1 cellular context compared by ENCODE assay signal in the genomic region with DNA sequence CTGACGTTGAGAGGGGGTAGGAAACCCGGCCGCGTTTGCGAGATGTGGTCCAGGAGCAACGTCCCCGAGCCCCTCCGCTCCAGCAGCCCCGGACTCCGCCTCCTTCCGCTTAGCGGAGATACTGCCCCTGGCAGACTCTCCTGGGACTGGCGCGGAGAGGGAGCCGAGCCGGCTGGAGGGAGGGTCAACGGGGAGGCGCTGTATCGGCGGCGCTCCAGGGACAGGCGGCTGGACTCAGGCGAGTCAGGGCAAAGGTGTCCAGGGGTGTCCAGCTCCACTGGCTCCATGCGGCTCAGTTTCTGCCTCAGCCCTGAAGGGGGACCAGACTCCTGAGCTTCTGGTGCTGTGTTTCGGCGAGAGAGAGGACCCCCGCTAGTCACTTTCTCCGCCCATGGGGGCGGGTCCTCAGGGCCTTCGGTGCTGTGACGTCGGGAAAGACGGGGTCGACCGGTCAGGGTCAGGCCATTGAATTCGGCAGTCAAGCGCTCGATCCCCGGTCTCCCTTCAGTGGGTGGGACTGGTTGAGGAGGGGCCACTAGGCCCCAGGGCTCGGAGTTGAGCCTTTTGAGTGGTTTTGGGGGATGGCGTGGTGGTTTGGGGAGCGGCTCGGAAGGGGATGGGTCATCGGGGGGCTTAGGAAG.
TF ChIP-seq lines count a peak whose summit lies in the region.

No MANE protein-coding gene starts in this region.

TF ChIP-seq in HepG2, 621 proteins besides CTCF, POLR2A, EP300 and RAD21 (continued from another document and continues in another):
- TF ChIP-seq, protein P1, sequence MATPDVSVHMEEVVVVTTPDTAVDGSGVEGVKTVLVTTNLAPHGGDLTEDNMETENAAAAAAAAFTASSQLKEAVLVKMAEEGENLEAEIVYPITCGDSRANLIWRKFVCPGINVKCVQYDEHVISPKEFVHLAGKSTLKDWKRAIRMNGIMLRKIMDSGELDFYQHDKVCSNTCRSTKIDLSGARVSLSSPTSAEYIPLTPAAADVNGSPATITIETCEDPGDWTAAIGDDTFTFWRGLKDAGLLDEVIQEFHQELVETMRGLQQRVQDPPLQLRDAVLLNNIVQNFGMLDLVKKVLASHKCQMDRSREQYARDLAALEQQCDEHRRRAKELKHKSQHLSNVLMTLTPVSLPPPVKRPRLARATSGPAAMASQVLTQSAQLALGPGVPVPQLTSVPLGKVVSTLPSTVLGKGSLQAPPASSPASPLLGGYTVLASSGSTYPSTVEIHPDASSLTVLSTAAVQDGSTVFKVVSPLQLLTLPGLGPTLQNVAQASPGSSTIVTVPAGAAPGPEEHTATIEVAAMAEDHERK (CRISPR knock-in tag; IDR thresholded peaks at IDR 0.05; ENCODE audit: low read depth): no peak
- TF ChIP-seq ZNF589 (CRISPR knock-in tag; conservative IDR thresholded peaks at IDR 0.05) (no peak), MAF1 (CRISPR knock-in tag; IDR thresholded peaks at IDR 0.05; ENCODE audit: borderline replicate concordance) (no peak), MEIS2 (CRISPR knock-in tag; IDR thresholded peaks at IDR 0.05) (0 out of 2 replicates have a peak, but pooled peaks have one; percentile 52), FOXK1 (CRISPR knock-in tag; IDR thresholded peaks at IDR 0.05; ENCODE audit: borderline replicate concordance, low read depth) (no peak), ASH2L (IDR thresholded peaks at IDR 0.05; ENCODE audit: insufficient read length, low read depth, low read length) (no peak), POLR2AphosphoS5 (IDR thresholded peaks at IDR 0.05; ENCODE audit: low read depth, low read length) (peak; percentile 58), ZNF263 (CRISPR knock-in tag; IDR thresholded peaks at IDR 0.05) (no peak), CREM (IDR thresholded peaks at IDR 0.05) (0 out of 2 replicates have a peak, but pooled peaks have one; percentile 52), CREM (CRISPR knock-in tag; IDR thresholded peaks at IDR 0.05) (no peak), FOXC1 (CRISPR knock-in tag; IDR thresholded peaks at IDR 0.05; ENCODE audit: borderline replicate concordance) (no peak), REPIN1 (CRISPR knock-in tag; IDR thresholded peaks at IDR 0.05; ENCODE audit: borderline replicate concordance, low read depth) (no peak), ZNF879 (CRISPR knock-in tag; IDR thresholded peaks at IDR 0.05) (no peak), ZNF773 (CRISPR knock-in tag; IDR thresholded peaks at IDR 0.05; ENCODE audit: borderline replicate concordance) (peak; percentile 35; the same call in 1 of the 2 replicates), ZNF737 (CRISPR knock-in tag; IDR thresholded peaks at IDR 0.05; ENCODE audit: borderline replicate concordance) (no peak), CAMTA2 (CRISPR knock-in tag; IDR thresholded peaks at IDR 0.05; ENCODE audit: borderline replicate concordance) (no peak), FLYWCH1 (CRISPR knock-in tag; IDR thresholded peaks at IDR 0.05) (no peak), NFIC (IDR thresholded peaks at IDR 0.05; ENCODE audit: low read length) (no peak), SMYD3 (CRISPR knock-in tag; IDR thresholded peaks at IDR 0.05) (no peak), HNRNPH1 (optimal IDR thresholded peaks at IDR 0.05; ENCODE audit: low read depth, low read length) (no peak), NR2C2 (CRISPR knock-in tag; IDR thresholded peaks at IDR 0.05; ENCODE audit: borderline replicate concordance) (peak; percentile 49)
- TF ChIP-seq, protein P2, sequence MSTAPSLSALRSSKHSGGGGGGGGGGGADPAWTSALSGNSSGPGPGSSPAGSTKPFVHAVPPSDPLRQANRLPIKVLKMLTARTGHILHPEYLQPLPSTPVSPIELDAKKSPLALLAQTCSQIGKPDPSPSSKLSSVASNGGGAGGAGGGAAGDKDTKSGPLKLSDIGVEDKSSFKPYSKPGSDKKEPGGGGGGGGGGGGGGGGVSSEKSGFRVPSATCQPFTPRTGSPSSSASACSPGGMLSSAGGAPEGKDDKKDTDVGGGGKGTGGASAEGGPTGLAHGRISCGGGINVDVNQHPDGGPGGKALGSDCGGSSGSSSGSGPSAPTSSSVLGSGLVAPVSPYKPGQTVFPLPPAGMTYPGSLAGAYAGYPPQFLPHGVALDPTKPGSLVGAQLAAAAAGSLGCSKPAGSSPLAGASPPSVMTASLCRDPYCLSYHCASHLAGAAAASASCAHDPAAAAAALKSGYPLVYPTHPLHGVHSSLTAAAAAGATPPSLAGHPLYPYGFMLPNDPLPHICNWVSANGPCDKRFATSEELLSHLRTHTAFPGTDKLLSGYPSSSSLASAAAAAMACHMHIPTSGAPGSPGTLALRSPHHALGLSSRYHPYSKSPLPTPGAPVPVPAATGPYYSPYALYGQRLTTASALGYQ (CRISPR knock-in tag; IDR thresholded peaks at IDR 0.05): no peak
- TF ChIP-seq, protein P3, sequence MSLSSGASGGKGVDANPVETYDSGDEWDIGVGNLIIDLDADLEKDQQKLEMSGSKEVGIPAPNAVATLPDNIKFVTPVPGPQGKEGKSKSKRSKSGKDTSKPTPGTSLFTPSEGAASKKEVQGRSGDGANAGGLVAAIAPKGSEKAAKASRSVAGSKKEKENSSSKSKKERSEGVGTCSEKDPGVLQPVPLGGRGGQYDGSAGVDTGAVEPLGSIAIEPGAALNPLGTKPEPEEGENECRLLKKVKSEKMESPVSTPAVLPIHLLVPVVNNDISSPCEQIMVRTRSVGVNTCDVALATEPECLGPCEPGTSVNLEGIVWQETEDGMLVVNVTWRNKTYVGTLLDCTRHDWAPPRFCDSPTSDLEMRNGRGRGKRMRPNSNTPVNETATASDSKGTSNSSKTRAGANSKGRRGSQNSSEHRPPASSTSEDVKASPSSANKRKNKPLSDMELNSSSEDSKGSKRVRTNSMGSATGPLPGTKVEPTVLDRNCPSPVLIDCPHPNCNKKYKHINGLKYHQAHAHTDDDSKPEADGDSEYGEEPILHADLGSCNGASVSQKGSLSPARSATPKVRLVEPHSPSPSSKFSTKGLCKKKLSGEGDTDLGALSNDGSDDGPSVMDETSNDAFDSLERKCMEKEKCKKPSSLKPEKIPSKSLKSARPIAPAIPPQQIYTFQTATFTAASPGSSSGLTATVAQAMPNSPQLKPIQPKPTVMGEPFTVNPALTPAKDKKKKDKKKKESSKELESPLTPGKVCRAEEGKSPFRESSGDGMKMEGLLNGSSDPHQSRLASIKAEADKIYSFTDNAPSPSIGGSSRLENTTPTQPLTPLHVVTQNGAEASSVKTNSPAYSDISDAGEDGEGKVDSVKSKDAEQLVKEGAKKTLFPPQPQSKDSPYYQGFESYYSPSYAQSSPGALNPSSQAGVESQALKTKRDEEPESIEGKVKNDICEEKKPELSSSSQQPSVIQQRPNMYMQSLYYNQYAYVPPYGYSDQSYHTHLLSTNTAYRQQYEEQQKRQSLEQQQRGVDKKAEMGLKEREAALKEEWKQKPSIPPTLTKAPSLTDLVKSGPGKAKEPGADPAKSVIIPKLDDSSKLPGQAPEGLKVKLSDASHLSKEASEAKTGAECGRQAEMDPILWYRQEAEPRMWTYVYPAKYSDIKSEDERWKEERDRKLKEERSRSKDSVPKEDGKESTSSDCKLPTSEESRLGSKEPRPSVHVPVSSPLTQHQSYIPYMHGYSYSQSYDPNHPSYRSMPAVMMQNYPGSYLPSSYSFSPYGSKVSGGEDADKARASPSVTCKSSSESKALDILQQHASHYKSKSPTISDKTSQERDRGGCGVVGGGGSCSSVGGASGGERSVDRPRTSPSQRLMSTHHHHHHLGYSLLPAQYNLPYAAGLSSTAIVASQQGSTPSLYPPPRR (CRISPR knock-in tag; IDR thresholded peaks at IDR 0.05; ENCODE audit: borderline replicate concordance): no peak; the same call in 1 of the 2 replicates
- TF ChIP-seq, protein P4, sequence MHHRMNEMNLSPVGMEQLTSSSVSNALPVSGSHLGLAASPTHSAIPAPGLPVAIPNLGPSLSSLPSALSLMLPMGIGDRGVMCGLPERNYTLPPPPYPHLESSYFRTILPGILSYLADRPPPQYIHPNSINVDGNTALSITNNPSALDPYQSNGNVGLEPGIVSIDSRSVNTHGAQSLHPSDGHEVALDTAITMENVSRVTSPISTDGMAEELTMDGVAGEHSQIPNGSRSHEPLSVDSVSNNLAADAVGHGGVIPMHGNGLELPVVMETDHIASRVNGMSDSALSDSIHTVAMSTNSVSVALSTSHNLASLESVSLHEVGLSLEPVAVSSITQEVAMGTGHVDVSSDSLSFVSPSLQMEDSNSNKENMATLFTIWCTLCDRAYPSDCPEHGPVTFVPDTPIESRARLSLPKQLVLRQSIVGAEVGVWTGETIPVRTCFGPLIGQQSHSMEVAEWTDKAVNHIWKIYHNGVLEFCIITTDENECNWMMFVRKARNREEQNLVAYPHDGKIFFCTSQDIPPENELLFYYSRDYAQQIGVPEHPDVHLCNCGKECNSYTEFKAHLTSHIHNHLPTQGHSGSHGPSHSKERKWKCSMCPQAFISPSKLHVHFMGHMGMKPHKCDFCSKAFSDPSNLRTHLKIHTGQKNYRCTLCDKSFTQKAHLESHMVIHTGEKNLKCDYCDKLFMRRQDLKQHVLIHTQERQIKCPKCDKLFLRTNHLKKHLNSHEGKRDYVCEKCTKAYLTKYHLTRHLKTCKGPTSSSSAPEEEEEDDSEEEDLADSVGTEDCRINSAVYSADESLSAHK (CRISPR knock-in tag; IDR thresholded peaks at IDR 0.05; ENCODE audit: borderline replicate concordance): no peak
- TF ChIP-seq, protein P5, sequence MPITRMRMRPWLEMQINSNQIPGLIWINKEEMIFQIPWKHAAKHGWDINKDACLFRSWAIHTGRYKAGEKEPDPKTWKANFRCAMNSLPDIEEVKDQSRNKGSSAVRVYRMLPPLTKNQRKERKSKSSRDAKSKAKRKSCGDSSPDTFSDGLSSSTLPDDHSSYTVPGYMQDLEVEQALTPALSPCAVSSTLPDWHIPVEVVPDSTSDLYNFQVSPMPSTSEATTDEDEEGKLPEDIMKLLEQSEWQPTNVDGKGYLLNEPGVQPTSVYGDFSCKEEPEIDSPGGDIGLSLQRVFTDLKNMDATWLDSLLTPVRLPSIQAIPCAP (CRISPR knock-in tag; IDR thresholded peaks at IDR 0.05; ENCODE audit: low read depth): no peak
- TF ChIP-seq, protein P6, sequence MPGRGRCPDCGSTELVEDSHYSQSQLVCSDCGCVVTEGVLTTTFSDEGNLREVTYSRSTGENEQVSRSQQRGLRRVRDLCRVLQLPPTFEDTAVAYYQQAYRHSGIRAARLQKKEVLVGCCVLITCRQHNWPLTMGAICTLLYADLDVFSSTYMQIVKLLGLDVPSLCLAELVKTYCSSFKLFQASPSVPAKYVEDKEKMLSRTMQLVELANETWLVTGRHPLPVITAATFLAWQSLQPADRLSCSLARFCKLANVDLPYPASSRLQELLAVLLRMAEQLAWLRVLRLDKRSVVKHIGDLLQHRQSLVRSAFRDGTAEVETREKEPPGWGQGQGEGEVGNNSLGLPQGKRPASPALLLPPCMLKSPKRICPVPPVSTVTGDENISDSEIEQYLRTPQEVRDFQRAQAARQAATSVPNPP (CRISPR knock-in tag; IDR thresholded peaks at IDR 0.05): no peak
- TF ChIP-seq, protein P7, sequence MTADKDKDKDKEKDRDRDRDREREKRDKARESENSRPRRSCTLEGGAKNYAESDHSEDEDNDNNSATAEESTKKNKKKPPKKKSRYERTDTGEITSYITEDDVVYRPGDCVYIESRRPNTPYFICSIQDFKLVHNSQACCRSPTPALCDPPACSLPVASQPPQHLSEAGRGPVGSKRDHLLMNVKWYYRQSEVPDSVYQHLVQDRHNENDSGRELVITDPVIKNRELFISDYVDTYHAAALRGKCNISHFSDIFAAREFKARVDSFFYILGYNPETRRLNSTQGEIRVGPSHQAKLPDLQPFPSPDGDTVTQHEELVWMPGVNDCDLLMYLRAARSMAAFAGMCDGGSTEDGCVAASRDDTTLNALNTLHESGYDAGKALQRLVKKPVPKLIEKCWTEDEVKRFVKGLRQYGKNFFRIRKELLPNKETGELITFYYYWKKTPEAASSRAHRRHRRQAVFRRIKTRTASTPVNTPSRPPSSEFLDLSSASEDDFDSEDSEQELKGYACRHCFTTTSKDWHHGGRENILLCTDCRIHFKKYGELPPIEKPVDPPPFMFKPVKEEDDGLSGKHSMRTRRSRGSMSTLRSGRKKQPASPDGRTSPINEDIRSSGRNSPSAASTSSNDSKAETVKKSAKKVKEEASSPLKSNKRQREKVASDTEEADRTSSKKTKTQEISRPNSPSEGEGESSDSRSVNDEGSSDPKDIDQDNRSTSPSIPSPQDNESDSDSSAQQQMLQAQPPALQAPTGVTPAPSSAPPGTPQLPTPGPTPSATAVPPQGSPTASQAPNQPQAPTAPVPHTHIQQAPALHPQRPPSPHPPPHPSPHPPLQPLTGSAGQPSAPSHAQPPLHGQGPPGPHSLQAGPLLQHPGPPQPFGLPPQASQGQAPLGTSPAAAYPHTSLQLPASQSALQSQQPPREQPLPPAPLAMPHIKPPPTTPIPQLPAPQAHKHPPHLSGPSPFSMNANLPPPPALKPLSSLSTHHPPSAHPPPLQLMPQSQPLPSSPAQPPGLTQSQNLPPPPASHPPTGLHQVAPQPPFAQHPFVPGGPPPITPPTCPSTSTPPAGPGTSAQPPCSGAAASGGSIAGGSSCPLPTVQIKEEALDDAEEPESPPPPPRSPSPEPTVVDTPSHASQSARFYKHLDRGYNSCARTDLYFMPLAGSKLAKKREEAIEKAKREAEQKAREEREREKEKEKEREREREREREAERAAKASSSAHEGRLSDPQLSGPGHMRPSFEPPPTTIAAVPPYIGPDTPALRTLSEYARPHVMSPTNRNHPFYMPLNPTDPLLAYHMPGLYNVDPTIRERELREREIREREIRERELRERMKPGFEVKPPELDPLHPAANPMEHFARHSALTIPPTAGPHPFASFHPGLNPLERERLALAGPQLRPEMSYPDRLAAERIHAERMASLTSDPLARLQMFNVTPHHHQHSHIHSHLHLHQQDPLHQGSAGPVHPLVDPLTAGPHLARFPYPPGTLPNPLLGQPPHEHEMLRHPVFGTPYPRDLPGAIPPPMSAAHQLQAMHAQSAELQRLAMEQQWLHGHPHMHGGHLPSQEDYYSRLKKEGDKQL (CRISPR knock-in tag; IDR thresholded peaks at IDR 0.05; ENCODE audit: low read depth): no peak
- TF ChIP-seq, protein P8, sequence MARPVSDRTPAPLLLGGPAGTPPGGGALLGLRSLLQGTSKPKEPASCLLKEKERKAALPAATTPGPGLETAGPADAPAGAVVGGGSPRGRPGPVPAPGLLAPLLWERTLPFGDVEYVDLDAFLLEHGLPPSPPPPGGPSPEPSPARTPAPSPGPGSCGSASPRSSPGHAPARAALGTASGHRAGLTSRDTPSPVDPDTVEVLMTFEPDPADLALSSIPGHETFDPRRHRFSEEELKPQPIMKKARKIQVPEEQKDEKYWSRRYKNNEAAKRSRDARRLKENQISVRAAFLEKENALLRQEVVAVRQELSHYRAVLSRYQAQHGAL (CRISPR knock-in tag; IDR thresholded peaks at IDR 0.05; ENCODE audit: not compliant biosample characterization): no peak
- TF ChIP-seq, protein P9, sequence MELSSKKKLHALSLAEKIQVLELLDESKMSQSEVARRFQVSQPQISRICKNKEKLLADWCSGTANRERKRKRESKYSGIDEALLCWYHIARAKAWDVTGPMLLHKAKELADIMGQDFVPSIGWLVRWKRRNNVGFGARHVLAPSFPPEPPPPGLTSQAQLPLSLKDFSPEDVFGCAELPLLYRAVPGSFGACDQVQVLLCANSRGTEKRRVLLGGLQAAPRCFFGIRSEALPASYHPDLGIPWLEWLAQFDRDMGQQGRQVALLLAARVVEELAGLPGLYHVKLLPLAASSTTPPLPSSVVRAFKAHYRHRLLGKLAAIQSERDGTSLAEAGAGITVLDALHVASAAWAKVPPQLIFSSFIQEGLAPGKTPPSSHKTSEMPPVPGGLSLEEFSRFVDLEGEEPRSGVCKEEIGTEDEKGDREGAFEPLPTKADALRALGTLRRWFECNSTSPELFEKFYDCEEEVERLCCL (CRISPR knock-in tag; IDR thresholded peaks at IDR 0.05; ENCODE audit: borderline replicate concordance): no peak
